ENCODE assay signal across 8 cellular contexts in the genomic region with DNA sequence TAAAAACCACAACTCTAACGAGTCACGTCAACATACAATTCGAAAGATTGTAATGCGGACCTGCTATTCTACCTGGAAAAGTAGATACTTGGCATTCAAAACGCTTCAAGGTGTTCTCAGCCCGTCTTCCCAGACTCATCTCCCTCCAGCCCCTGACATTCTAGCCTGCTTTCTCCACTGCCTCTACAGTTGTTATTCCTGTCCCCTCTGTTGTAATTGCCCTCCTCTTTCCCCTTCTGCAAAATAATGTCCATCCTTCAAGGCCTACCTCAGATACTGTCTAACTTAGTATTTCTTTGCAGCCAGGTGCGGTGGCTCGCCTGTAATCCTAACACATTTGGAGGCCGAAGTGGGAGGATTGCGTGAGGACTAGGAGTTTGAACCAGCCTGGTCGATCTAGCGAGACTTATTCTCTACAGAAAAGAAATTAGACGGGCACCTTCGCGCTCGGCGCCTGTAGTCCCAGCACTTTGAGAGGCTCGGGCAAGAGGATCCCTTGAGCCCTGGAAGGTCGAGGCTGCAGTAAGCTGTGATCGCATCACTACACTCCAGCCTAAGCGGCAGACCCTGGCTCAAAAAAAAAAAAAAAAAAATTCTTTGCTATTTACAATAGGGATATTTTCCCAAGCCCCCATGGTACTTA. TPM values are rescaled to one million over a fixed set of nuclear protein-coding genes. Genes with fewer than 3 reads are reported as not detected.
DNase-seq lines count a peak whose midpoint lies in the region; ATAC-seq and TF ChIP-seq lines count a peak whose summit lies in the region.

No MANE protein-coding gene starts in this region.

- TF ChIP-seq EP300 in upper lobe of left lung (IDR thresholded peaks at IDR 0.05): no peak

- peaks cover 23% of the 10 kb centered on the region for H3K36me3 Mint-ChIP-seq in activated naive CD4-positive, alpha-beta T cell treated with anti-CD3 and anti-CD28 coated beads, Interleukin-2, amount 10 ng/mL, durations not matched to agents 7 days and 5 days

- DNase-seq in activated naive CD4-positive, alpha-beta T cell treated with anti-CD3 and anti-CD28 coated beads, Interleukin-2, amount 10 ng/mL, durations not matched to agents 7 days and 5 days: peak; percentile 32
- no peak for DNase-seq in activated naive CD4-positive, alpha-beta T cell treated with Interleukin-2 at 50 U/mL for 16 hours
- no peak for DNase-seq in ascending aorta (ENCODE audit: low spot score in 2 of 2)
- DNase-seq in upper lobe of left lung: peak in 1 of 2 donors; percentile 47
- DNase-seq in stimulated activated naive CD4-positive, alpha-beta T cell (lab: John Stamatoyannopoulos, UW): no peak

- H3K4me3 ChIP-seq in ascending aorta: peak overlapping the region; percentile 67 to 86
- peak overlapping the region; percentile 81 to 100 (median 98) for H3K4me3 ChIP-seq in liver (ENCODE audit: low read depth in 1 of 3, low read length in 3 of 3)
- peak overlapping the region; percentile 58 to 90 (median 72) for H3K4me3 ChIP-seq in upper lobe of left lung

- peak overlapping the region; percentile 98 for H3K27ac Mint-ChIP-seq in activated naive CD4-positive, alpha-beta T cell treated with anti-CD3 and anti-CD28 coated beads, Interleukin-2, amount 10 ng/mL, durations not matched to agents 7 days and 5 days

- ATAC-seq in upper lobe of left lung (ENCODE audit: low FRiP score in 2 of 2) (no peak), HG02623 (IDR thresholded peaks at IDR 0.05; ENCODE audit: unreplicated experiment) (no peak), HG02852 (IDR thresholded peaks at IDR 0.05; ENCODE audit: unreplicated experiment) (no peak)

- intact Hi-C loops in ascending aorta (cut with DNase I): loop anchor here (1.0 to 2.0 kb wide), 4 partner anchors 33 to 343 kb away; partner anchors contain the start of genes ARID4B, B3GALNT2, GGPS1 and TBCE

- peak overlapping the region; percentile 97 for H3K4me3 Mint-ChIP-seq in activated naive CD4-positive, alpha-beta T cell treated with anti-CD3 and anti-CD28 coated beads, Interleukin-2, amount 10 ng/mL, durations not matched to agents 7 days and 5 days

- CTCF ChIA-PET in activated naive CD4-positive, alpha-beta T cell treated with anti-CD3 and anti-CD28 coated beads, Interleukin-2, amount 10 ng/mL, durations not matched to agents 7 days and 5 days (lab: Charles Lee): interaction anchor here (1.4 kb wide), 2 partner anchors 57 to 210 kb away, joined by 4 read pairs; no protein-coding TSS in a partner anchor

- no peaks in the 10 kb centered on the region for H3K27me3 Mint-ChIP-seq in activated naive CD4-positive, alpha-beta T cell treated with anti-CD3 and anti-CD28 coated beads, Interleukin-2, amount 10 ng/mL, durations not matched to agents 7 days and 5 days

- TF ChIP-seq CTCF in ascending aorta (IDR thresholded peaks at IDR 0.05): no peak
- TF ChIP-seq CTCF in liver (IDR thresholded peaks at IDR 0.05; ENCODE audit: low read depth, low read length, missing input control): no peak
- no peak for TF ChIP-seq CTCF in upper lobe of left lung (IDR thresholded peaks at IDR 0.05)

- H3K9me3 Mint-ChIP-seq in activated naive CD4-positive, alpha-beta T cell treated with anti-CD3 and anti-CD28 coated beads, Interleukin-2, amount 10 ng/mL, durations not matched to agents 7 days and 5 days: no peaks in the 10 kb centered on the region

- H3K27ac ChIP-seq in ascending aorta: peak overlapping the region; percentile 85
- peak overlapping the region; percentile 90 to 93 for H3K27ac ChIP-seq in liver (ENCODE audit: low read depth in 1 of 2, low read length in 2 of 2)
- peak overlapping the region; percentile 90 to 95 (median 94) for H3K27ac ChIP-seq in upper lobe of left lung

- peaks cover 26% of the 10 kb centered on the region for H3K4me1 Mint-ChIP-seq in activated naive CD4-positive, alpha-beta T cell treated with anti-CD3 and anti-CD28 coated beads, Interleukin-2, amount 10 ng/mL, durations not matched to agents 7 days and 5 days

- no peaks in the 10 kb centered on the region for H3K27me3 ChIP-seq in ascending aorta
- no peaks in the 10 kb centered on the region for H3K27me3 ChIP-seq in liver (ENCODE audit: control insufficient read depth in 4 of 4, insufficient read depth in 4 of 4, low read length in 3 of 4)
- H3K27me3 ChIP-seq in upper lobe of left lung: no peaks in the 10 kb centered on the region

- TF ChIP-seq POLR2A in upper lobe of left lung (IDR thresholded peaks at IDR 0.05): no peak

- H3K9me3 ChIP-seq in ascending aorta (no peaks in the 10 kb centered on the region), liver (ENCODE audit: control insufficient read depth in 4 of 4, low read length in 3 of 4) (no peaks in the 10 kb centered on the region), upper lobe of left lung (no peaks in the 10 kb centered on the region)

- peak overlapping the region; percentile 94 to 99 for H3K9ac ChIP-seq in liver (ENCODE audit: low read depth in 1 of 2, low read length in 2 of 2)

- H3K4me1 ChIP-seq in ascending aorta: peaks cover 6 to 9% of the 10 kb centered on the region in 2 donors
- H3K4me1 ChIP-seq in liver (ENCODE audit: control insufficient read depth in 4 of 4, insufficient read depth in 4 of 4, low read length in 3 of 4): peaks cover 4 to 13% (median 7%) of the 10 kb centered on the region in 4 donors
- H3K4me1 ChIP-seq in upper lobe of left lung: peaks cover 14 to 30% (median 15%) of the 10 kb centered on the region in 4 donors

- WGBS in liver: 64% methylated on average over 21 of the region's 21 CpGs
- 66% methylated on average over 21 of the region's 21 CpGs for WGBS in upper lobe of left lung, 2 donors

- H3K36me3 ChIP-seq in ascending aorta (peaks cover 9 to 10% of the 10 kb centered on the region in 2 donors), liver (ENCODE audit: control insufficient read depth in 4 of 4, insufficient read depth in 3 of 4, low read depth in 1 of 4, low read length in 3 of 4) (peaks cover 0 to 11% (median 5%) of the 10 kb centered on the region in 4 donors), upper lobe of left lung (peaks cover 0 to 22% (median 9%) of the 10 kb centered on the region in 4 donors)

- TF ChIP-seq RAD21 in liver (IDR thresholded peaks at IDR 0.05): no peak

TF ChIP-seq in liver, 16 proteins besides CTCF, POLR2A, EP300 and RAD21:
- TF ChIP-seq RXRA (IDR thresholded peaks at IDR 0.05): no peak
TF ChIP-seq in liver: peak in this region for 0.

RNA-seq across cellular contexts. Expression of gene RBM34, which starts 0.8 kb away (rescaled TPM):
- total RNA-seq in ascending aorta: 53.6 TPM
- total RNA-seq in liver: 10 to 100 TPM; 15.6 to 18.8 TPM
- polyA plus RNA-seq in liver: 10 to 100 TPM; 18.8 to 30.2 TPM
- 10 to 100 TPM; 17.3 to 61.0 (median 35.0) TPM for total RNA-seq in upper lobe of left lung

RNA-seq across cellular contexts. Expression of gene TOMM20, which starts 33.2 kb away (rescaled TPM):
- total RNA-seq in ascending aorta (25.3 TPM), liver (10 to 100 TPM; 34.9 to 43.3 TPM), upper lobe of left lung (100 to 1,000 TPM in 2 of 6 donors, 10 to 100 TPM in 4; 37.6 to 124 (median 89.8) TPM)
- polyA plus RNA-seq in liver: 10 to 100 TPM; 33.4 to 74.4 TPM
